ENCODE assay signal across 1 cellular context in the genomic region with DNA sequence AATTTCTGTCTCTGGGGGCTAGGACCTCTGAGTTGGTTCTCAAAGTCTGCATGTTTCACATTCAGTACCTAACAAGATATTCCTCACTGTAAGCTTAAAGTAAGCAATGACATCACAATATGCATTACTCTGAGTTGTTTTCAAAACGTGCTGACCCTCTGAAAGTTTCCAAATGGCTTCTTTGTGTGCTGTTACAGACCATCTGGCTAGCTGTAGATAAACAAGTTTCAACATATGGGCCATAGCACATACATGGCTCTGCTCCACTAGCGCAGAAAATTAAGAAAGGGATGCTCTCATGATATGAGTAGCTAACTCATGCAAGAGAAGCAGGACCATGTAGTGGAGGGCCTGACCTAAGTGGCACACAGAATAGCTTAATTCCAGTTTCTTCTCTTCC.
TF ChIP-seq lines count a peak whose summit lies in the region.

No MANE protein-coding gene starts in this region.

TF ChIP-seq in GM12878, 131 proteins besides CTCF, POLR2A, EP300 and RAD21 (continued from another document):
- TF ChIP-seq ZBTB4 (CRISPR knock-in tag; IDR thresholded peaks at IDR 0.05) (no peak), SMAD5 (IDR thresholded peaks at IDR 0.05; ENCODE audit: low read depth) (no peak)
